ENCODE assay signal across 1 cellular context in the genomic region with DNA sequence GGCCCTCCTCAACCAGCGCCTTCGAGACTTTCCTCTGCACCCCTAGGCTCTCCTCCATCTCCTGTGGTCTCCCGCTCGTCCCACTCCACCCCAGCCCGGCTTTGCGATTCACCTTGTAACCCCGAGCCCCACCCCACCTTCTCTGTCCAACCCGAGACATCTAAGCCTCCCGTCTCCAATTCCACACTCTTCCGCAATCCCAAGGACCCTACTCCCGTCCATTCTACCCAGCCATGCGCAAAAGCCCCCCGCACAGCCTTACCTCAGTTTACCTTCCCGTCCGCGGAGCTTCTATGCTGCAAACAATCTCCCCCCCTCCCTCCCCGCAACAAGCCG.
TF ChIP-seq lines count a peak whose summit lies in the region.

No MANE protein-coding gene starts in this region.

TF ChIP-seq in HepG2, 621 proteins besides CTCF, POLR2A, EP300 and RAD21 (continued from another document and continues in another):
- TF ChIP-seq ZBTB40 (IDR thresholded peaks at IDR 0.05) = no peak
- TF ChIP-seq ZBTB40 (CRISPR knock-in tag; IDR thresholded peaks at IDR 0.05) = no peak
- TF ChIP-seq DRAP1 (CRISPR knock-in tag; IDR thresholded peaks at IDR 0.05) = no peak
- TF ChIP-seq POLR2AphosphoS5 (IDR thresholded peaks at IDR 0.05; ENCODE audit: low read depth, low read length) = peak; percentile 36; the same call in 1 of the 2 replicates
- TF ChIP-seq HNRNPH1 (optimal IDR thresholded peaks at IDR 0.05; ENCODE audit: low read depth, low read length) = peak; percentile 77
- TF ChIP-seq ZNF136 (CRISPR knock-in tag; IDR thresholded peaks at IDR 0.05; ENCODE audit: low read depth) = no peak
- TF ChIP-seq ATAD3A (CRISPR knock-in tag; IDR thresholded peaks at IDR 0.05) = no peak
- TF ChIP-seq, protein P1, sequence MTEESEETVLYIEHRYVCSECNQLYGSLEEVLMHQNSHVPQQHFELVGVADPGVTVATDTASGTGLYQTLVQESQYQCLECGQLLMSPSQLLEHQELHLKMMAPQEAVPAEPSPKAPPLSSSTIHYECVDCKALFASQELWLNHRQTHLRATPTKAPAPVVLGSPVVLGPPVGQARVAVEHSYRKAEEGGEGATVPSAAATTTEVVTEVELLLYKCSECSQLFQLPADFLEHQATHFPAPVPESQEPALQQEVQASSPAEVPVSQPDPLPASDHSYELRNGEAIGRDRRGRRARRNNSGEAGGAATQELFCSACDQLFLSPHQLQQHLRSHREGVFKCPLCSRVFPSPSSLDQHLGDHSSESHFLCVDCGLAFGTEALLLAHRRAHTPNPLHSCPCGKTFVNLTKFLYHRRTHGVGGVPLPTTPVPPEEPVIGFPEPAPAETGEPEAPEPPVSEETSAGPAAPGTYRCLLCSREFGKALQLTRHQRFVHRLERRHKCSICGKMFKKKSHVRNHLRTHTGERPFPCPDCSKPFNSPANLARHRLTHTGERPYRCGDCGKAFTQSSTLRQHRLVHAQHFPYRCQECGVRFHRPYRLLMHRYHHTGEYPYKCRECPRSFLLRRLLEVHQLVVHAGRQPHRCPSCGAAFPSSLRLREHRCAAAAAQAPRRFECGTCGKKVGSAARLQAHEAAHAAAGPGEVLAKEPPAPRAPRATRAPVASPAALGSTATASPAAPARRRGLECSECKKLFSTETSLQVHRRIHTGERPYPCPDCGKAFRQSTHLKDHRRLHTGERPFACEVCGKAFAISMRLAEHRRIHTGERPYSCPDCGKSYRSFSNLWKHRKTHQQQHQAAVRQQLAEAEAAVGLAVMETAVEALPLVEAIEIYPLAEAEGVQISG (CRISPR knock-in tag; IDR thresholded peaks at IDR 0.05) = no peak
- no peak for TF ChIP-seq PCBP1 (IDR thresholded peaks at IDR 0.05; ENCODE audit: borderline replicate concordance, low read depth, low read length)
- TF ChIP-seq SRSF1 (optimal IDR thresholded peaks at IDR 0.05; ENCODE audit: low read depth, low read length) = peak; percentile 21
- TF ChIP-seq ZNF263 (CRISPR knock-in tag; IDR thresholded peaks at IDR 0.05) = no peak
- TF ChIP-seq FOXK1 (CRISPR knock-in tag; IDR thresholded peaks at IDR 0.05; ENCODE audit: borderline replicate concordance, low read depth) = 0 out of 2 replicates have a peak, but pooled peaks have one; percentile 7
- no peak for TF ChIP-seq ZNF383 (CRISPR knock-in tag; IDR thresholded peaks at IDR 0.05; ENCODE audit: borderline replicate concordance)
- TF ChIP-seq ARNTL (CRISPR knock-in tag; IDR thresholded peaks at IDR 0.05) = no peak; the same call in 1 of the 2 replicates
- TF ChIP-seq NFATC3 (CRISPR knock-in tag; IDR thresholded peaks at IDR 0.05) = no peak
- no peak for TF ChIP-seq YEATS4 (CRISPR knock-in tag; IDR thresholded peaks at IDR 0.05; ENCODE audit: borderline replicate concordance)
- no peak for TF ChIP-seq ZNF790 (CRISPR knock-in tag; IDR thresholded peaks at IDR 0.05; ENCODE audit: borderline replicate concordance)
- no peak for TF ChIP-seq ZBTB8A (CRISPR knock-in tag; IDR thresholded peaks at IDR 0.05; ENCODE audit: borderline replicate concordance, low read depth)
- peak; percentile 20; the same call in 1 of the 2 replicates for TF ChIP-seq MNT (IDR thresholded peaks at IDR 0.05)
- TF ChIP-seq SNAI1 (CRISPR knock-in tag; IDR thresholded peaks at IDR 0.05; ENCODE audit: borderline replicate concordance) = peak; percentile 13; the same call in 1 of the 2 replicates
- no peak for TF ChIP-seq ZNF850 (CRISPR knock-in tag; conservative IDR thresholded peaks at IDR 0.05)
- no peak for TF ChIP-seq MYC (CRISPR knock-in tag; IDR thresholded peaks at IDR 0.05; ENCODE audit: borderline replicate concordance)
- no peak for TF ChIP-seq ZNF205 (CRISPR knock-in tag; IDR thresholded peaks at IDR 0.05)
- no peak for TF ChIP-seq NCOA5 (CRISPR knock-in tag; IDR thresholded peaks at IDR 0.05)
- TF ChIP-seq KDM2A (CRISPR knock-in tag; IDR thresholded peaks at IDR 0.05; ENCODE audit: borderline replicate concordance, low read depth) = no peak
- TF ChIP-seq ZNF329 (CRISPR knock-in tag; IDR thresholded peaks at IDR 0.05; ENCODE audit: low read depth) = 0 out of 2 replicates have a peak, but pooled peaks have one; percentile 6
- no peak for TF ChIP-seq ZNF17 (CRISPR knock-in tag; IDR thresholded peaks at IDR 0.05)
- TF ChIP-seq CREM (IDR thresholded peaks at IDR 0.05) = no peak
- no peak for TF ChIP-seq CREM (CRISPR knock-in tag; IDR thresholded peaks at IDR 0.05)
- no peak for TF ChIP-seq ZUFSP (CRISPR knock-in tag; IDR thresholded peaks at IDR 0.05; ENCODE audit: borderline replicate concordance)
- peak; percentile 3 for TF ChIP-seq JARID2 (CRISPR knock-in tag; IDR thresholded peaks at IDR 0.05; ENCODE audit: insufficient replicate concordance)
- TF ChIP-seq, protein P2, sequence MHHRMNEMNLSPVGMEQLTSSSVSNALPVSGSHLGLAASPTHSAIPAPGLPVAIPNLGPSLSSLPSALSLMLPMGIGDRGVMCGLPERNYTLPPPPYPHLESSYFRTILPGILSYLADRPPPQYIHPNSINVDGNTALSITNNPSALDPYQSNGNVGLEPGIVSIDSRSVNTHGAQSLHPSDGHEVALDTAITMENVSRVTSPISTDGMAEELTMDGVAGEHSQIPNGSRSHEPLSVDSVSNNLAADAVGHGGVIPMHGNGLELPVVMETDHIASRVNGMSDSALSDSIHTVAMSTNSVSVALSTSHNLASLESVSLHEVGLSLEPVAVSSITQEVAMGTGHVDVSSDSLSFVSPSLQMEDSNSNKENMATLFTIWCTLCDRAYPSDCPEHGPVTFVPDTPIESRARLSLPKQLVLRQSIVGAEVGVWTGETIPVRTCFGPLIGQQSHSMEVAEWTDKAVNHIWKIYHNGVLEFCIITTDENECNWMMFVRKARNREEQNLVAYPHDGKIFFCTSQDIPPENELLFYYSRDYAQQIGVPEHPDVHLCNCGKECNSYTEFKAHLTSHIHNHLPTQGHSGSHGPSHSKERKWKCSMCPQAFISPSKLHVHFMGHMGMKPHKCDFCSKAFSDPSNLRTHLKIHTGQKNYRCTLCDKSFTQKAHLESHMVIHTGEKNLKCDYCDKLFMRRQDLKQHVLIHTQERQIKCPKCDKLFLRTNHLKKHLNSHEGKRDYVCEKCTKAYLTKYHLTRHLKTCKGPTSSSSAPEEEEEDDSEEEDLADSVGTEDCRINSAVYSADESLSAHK (CRISPR knock-in tag; IDR thresholded peaks at IDR 0.05; ENCODE audit: borderline replicate concordance) = no peak
- TF ChIP-seq ZNF614 (CRISPR knock-in tag; IDR thresholded peaks at IDR 0.05; ENCODE audit: borderline replicate concordance) = no peak
- TF ChIP-seq ZNF598 (CRISPR knock-in tag; IDR thresholded peaks at IDR 0.05; ENCODE audit: borderline replicate concordance) = no peak
- TF ChIP-seq ATF1 (CRISPR knock-in tag; IDR thresholded peaks at IDR 0.05) = no peak
- TF ChIP-seq ZNF44 (CRISPR knock-in tag; IDR thresholded peaks at IDR 0.05) = no peak
- TF ChIP-seq TEAD3 (CRISPR knock-in tag; optimal IDR thresholded peaks at IDR 0.05; ENCODE audit: borderline replicate concordance) = no peak
- no peak for TF ChIP-seq ZNF7 (CRISPR knock-in tag; IDR thresholded peaks at IDR 0.05)
- no peak for TF ChIP-seq ZFP36L1 (CRISPR knock-in tag; IDR thresholded peaks at IDR 0.05)
- TF ChIP-seq ZNF333 (CRISPR knock-in tag; IDR thresholded peaks at IDR 0.05; ENCODE audit: borderline replicate concordance) = peak; percentile 59; the same call in 1 of the 2 replicates
- no peak for TF ChIP-seq BHLHE40 (IDR thresholded peaks at IDR 0.05; ENCODE audit: low read length)
- TF ChIP-seq MYPOP (CRISPR knock-in tag; IDR thresholded peaks at IDR 0.05) = no peak
- TF ChIP-seq FLYWCH1 (CRISPR knock-in tag; IDR thresholded peaks at IDR 0.05) = no peak
- TF ChIP-seq ZFY (CRISPR knock-in tag; IDR thresholded peaks at IDR 0.05) = no peak
